ENCODE assay signal across 8 cellular contexts in genomic region chr2:219125225-219125885, GRCh38. TPM values are rescaled to one million over a fixed set of nuclear protein-coding genes. Genes with fewer than 3 reads are reported as not detected.
DNase-seq lines count a peak whose midpoint lies in the region; ATAC-seq and TF ChIP-seq lines count a peak whose summit lies in the region.

No MANE protein-coding gene starts in this region.

- no peaks in the 10 kb centered on the region for H3K27me3 ChIP-seq in tibial artery

- POLR2A ChIA-PET in HEK293 (lab: Yijun Ruan, JAX) = no interaction called here

- intact Hi-C loops in tibial artery (cut with DNase I; ENCODE audit: low total_unique reads) = no loop called here

- H3K27ac ChIP-seq in HEK293 (ENCODE audit: extremely low read depth, low read depth, low read length) = peak overlapping the region; percentile 8; the same call in 1 of the 2 replicates
- no peak overlapping the region for H3K27ac ChIP-seq in tibial artery

- ATAC-seq in left lobe of liver = peak; percentile 86
- no peak for ATAC-seq in HG03469 (IDR thresholded peaks at IDR 0.05; ENCODE audit: unreplicated experiment)

- H3K4me1 ChIP-seq in HEK293 (ENCODE audit: control insufficient read depth, insufficient read depth, low read length) = peaks cover 59% of the 10 kb centered on the region
- peaks cover 0 to 27% (median 10%) of the 10 kb centered on the region in 4 donors for H3K4me1 ChIP-seq in tibial artery

- no peak for TF ChIP-seq CTCF in HEK293 (tag by site-specific recombination; IDR thresholded peaks at IDR 0.05)
- TF ChIP-seq CTCF in tibial artery (IDR thresholded peaks at IDR 0.05) = no peak

- no peaks in the 10 kb centered on the region for H3K36me3 ChIP-seq in HEK293 (ENCODE audit: control insufficient read depth in 2 of 2, insufficient read depth in 1 of 2, low read length in 2 of 2)
- no peaks in the 10 kb centered on the region for H3K36me3 ChIP-seq in tibial artery

- H3K9me3 ChIP-seq in HEK293 (ENCODE audit: control insufficient read depth, insufficient read depth, low read depth, low read length) (no peaks in the 10 kb centered on the region), tibial artery (no peaks in the 10 kb centered on the region)

- CTCF ChIA-PET in HEK293 (lab: Yijun Ruan, JAX) = interaction anchor here (0.5 to 11.2 kb wide), 11 partner anchors 9 to 262 kb away, joined by 3 to 123 read pairs (median 3); partner anchors contain the start of genes DNPEP and NHEJ1

- DNase-seq in A172 (ENCODE audit: low spot score) = peak; percentile 93
- peak; percentile 98 for DNase-seq in amniotic epithelial cell (ENCODE audit: low read depth)
- DNase-seq in left lobe of liver (ENCODE audit: low spot score) = peak; percentile 80
- no peak for DNase-seq in D341Med (ENCODE audit: low spot score)
- DNase-seq in tibial artery = no peak
- no peak for DNase-seq in NCI-H1092 (lab: John Stamatoyannopoulos, UW)

- H3K4me3 ChIP-seq in HEK293 (ENCODE audit: low read depth, low read length) = no peak overlapping the region
- no peak overlapping the region for H3K4me3 ChIP-seq in tibial artery

TF ChIP-seq in HEK293, 187 proteins besides CTCF, POLR2A, EP300 and RAD21:
- TF ChIP-seq TCF7L2 (IDR thresholded peaks at IDR 0.05; ENCODE audit: borderline replicate concordance, low read depth, low read length) = no peak
- 0 out of 2 replicates have a peak, but pooled peaks have one; percentile 19 for TF ChIP-seq ZBTB17 (tag by site-specific recombination; IDR thresholded peaks at IDR 0.05)
- no peak for TF ChIP-seq BCL11A (tag by site-specific recombination; IDR thresholded peaks at IDR 0.05; ENCODE audit: low read depth)
- TF ChIP-seq KLF10 (tag by site-specific recombination; IDR thresholded peaks at IDR 0.05) = no peak

RNA-seq across cellular contexts. Expression of gene NHEJ1, which starts 35.3 kb away (rescaled TPM):
- total RNA-seq in A172 (2014; rRNA removed; shearing (Covaris generic)) = 20.9 and 22.2 TPM in 2 replicates
- 7.8 TPM for total RNA-seq in left lobe of liver

RNA-seq across cellular contexts. Expression of gene SLC23A3, which starts 44.5 kb away (rescaled TPM):
- 0.19 and 0.67 TPM in 2 replicates for total RNA-seq in A172 (2014; rRNA removed; shearing (Covaris generic))
- total RNA-seq in left lobe of liver = 2.8 TPM

RNA-seq across cellular contexts. Expression of gene CNPPD1, which starts 51.4 kb away (rescaled TPM):
- 36.7 and 43.8 TPM in 2 replicates for total RNA-seq in A172 (2014; rRNA removed; shearing (Covaris generic))
- total RNA-seq in left lobe of liver = 31.2 TPM

RNA-seq across cellular contexts. Expression of gene RETREG2, which starts 52.7 kb away (rescaled TPM):
- 120 and 125 TPM in 2 replicates for total RNA-seq in A172 (2014; rRNA removed; shearing (Covaris generic))
- 54.8 TPM for total RNA-seq in left lobe of liver

Comparison
In these comparisons a context has a peak if more than half of its experiments do, and no peak if none do; other contexts are left out.
1. DNase-seq: peak in A172 (single experiment), amniotic epithelial cell (single experiment) and left lobe of liver (single experiment); none in D341Med (single experiment), tibial artery (0 of 2) and NCI-H1092 (single experiment).